ENCODE assay signal across 1 cellular context in the genomic region with DNA sequence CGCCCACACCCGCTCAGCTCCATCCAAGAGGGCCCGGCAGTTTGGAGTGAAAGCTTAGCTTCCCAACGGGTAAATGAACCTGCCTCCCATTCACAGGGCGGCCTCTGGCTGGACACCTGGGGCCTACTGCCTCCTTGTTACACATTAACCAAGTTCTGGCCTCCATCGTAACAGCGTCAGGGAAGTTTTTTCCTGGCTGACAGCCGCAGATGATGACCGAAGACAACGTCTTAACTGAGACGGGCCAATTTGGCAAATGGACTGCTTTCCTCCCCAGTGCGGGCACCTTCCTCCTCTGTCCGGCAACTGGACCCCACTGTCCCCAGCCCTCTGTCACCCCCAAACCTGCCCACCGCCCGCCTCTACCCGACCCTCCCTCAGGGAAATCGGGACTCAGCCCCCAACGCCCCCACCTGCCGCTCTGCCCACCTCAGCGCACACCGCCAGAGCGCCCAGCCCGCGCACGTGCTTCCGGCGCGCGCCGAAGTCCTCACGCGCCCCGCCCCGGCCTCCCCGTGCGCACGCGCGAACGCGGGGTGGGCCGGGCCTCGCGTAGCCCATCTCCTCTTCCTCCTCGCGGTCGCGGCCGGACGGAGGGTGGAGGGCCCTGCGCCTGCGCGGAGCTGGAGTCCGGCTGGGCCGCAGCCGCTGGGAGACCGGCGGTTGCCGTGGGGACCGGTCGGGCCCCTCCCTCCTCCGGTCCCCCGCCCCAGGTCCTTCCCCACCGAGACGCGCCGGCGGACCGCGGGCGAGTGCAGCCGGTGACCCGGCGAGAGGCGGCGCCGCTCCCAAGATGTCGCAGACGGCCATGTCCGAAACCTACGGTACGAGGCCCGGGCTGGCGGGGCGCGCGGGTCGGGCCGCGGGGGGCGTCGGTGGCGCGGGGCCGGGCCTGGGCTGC.
TF ChIP-seq lines count a peak whose summit lies in the region.

A gene with protein sequence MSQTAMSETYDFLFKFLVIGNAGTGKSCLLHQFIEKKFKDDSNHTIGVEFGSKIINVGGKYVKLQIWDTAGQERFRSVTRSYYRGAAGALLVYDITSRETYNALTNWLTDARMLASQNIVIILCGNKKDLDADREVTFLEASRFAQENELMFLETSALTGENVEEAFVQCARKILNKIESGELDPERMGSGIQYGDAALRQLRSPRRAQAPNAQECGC (plus strand): TSS at position 565 of the 901 bp plus-strand sequence. CDS start 229 bp downstream, at position 794.

TF ChIP-seq in HepG2, 621 proteins besides CTCF, POLR2A, EP300 and RAD21 (continued from another document and continues in another):
- TF ChIP-seq, protein P1, sequence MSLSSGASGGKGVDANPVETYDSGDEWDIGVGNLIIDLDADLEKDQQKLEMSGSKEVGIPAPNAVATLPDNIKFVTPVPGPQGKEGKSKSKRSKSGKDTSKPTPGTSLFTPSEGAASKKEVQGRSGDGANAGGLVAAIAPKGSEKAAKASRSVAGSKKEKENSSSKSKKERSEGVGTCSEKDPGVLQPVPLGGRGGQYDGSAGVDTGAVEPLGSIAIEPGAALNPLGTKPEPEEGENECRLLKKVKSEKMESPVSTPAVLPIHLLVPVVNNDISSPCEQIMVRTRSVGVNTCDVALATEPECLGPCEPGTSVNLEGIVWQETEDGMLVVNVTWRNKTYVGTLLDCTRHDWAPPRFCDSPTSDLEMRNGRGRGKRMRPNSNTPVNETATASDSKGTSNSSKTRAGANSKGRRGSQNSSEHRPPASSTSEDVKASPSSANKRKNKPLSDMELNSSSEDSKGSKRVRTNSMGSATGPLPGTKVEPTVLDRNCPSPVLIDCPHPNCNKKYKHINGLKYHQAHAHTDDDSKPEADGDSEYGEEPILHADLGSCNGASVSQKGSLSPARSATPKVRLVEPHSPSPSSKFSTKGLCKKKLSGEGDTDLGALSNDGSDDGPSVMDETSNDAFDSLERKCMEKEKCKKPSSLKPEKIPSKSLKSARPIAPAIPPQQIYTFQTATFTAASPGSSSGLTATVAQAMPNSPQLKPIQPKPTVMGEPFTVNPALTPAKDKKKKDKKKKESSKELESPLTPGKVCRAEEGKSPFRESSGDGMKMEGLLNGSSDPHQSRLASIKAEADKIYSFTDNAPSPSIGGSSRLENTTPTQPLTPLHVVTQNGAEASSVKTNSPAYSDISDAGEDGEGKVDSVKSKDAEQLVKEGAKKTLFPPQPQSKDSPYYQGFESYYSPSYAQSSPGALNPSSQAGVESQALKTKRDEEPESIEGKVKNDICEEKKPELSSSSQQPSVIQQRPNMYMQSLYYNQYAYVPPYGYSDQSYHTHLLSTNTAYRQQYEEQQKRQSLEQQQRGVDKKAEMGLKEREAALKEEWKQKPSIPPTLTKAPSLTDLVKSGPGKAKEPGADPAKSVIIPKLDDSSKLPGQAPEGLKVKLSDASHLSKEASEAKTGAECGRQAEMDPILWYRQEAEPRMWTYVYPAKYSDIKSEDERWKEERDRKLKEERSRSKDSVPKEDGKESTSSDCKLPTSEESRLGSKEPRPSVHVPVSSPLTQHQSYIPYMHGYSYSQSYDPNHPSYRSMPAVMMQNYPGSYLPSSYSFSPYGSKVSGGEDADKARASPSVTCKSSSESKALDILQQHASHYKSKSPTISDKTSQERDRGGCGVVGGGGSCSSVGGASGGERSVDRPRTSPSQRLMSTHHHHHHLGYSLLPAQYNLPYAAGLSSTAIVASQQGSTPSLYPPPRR (CRISPR knock-in tag; IDR thresholded peaks at IDR 0.05; ENCODE audit: borderline replicate concordance), result no peak
- peak; percentile 54; the same call in 1 of the 2 replicates for TF ChIP-seq ZNF879 (CRISPR knock-in tag; IDR thresholded peaks at IDR 0.05)
- TF ChIP-seq, protein P2, sequence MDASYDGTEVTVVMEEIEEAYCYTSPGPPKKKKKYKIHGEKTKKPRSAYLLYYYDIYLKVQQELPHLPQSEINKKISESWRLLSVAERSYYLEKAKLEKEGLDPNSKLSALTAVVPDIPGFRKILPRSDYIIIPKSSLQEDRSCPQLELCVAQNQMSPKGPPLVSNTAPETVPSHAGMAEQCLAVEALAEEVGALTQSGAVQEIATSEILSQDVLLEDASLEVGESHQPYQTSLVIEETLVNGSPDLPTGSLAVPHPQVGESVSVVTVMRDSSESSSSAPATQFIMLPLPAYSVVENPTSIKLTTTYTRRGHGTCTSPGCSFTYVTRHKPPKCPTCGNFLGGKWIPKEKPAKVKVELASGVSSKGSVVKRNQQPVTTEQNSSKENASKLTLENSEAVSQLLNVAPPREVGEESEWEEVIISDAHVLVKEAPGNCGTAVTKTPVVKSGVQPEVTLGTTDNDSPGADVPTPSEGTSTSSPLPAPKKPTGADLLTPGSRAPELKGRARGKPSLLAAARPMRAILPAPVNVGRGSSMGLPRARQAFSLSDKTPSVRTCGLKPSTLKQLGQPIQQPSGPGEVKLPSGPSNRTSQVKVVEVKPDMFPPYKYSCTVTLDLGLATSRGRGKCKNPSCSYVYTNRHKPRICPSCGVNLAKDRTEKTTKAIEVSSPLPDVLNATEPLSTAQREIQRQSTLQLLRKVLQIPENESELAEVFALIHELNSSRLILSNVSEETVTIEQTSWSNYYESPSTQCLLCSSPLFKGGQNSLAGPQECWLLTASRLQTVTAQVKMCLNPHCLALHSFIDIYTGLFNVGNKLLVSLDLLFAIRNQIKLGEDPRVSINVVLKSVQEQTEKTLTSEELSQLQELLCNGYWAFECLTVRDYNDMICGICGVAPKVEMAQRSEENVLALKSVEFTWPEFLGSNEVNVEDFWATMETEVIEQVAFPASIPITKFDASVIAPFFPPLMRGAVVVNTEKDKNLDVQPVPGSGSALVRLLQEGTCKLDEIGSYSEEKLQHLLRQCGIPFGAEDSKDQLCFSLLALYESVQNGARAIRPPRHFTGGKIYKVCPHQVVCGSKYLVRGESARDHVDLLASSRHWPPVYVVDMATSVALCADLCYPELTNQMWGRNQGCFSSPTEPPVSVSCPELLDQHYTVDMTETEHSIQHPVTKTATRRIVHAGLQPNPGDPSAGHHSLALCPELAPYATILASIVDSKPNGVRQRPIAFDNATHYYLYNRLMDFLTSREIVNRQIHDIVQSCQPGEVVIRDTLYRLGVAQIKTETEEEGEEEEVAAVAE (CRISPR knock-in tag; IDR thresholded peaks at IDR 0.05; ENCODE audit: borderline replicate concordance), result no peak
- TF ChIP-seq, protein P3, sequence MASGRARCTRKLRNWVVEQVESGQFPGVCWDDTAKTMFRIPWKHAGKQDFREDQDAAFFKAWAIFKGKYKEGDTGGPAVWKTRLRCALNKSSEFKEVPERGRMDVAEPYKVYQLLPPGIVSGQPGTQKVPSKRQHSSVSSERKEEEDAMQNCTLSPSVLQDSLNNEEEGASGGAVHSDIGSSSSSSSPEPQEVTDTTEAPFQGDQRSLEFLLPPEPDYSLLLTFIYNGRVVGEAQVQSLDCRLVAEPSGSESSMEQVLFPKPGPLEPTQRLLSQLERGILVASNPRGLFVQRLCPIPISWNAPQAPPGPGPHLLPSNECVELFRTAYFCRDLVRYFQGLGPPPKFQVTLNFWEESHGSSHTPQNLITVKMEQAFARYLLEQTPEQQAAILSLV (CRISPR knock-in tag; IDR thresholded peaks at IDR 0.05; ENCODE audit: borderline replicate concordance), result peak; percentile 91; the same call in 1 of the 2 replicates
- TF ChIP-seq KLF13 (CRISPR knock-in tag; IDR thresholded peaks at IDR 0.05), result peak; percentile 20; the same call in 1 of the 2 replicates
- TF ChIP-seq FOXA1 (IDR thresholded peaks at IDR 0.05), result no peak
- TF ChIP-seq FOXA1 (CRISPR knock-in tag; IDR thresholded peaks at IDR 0.05), result peak; percentile 75
- no peak; the same call in 1 of the 2 replicates for TF ChIP-seq DR1 (CRISPR knock-in tag; IDR thresholded peaks at IDR 0.05)
- peak; percentile 75 for TF ChIP-seq SPEN (CRISPR knock-in tag; IDR thresholded peaks at IDR 0.05; ENCODE audit: low read depth)
- TF ChIP-seq ZNF773 (CRISPR knock-in tag; IDR thresholded peaks at IDR 0.05; ENCODE audit: borderline replicate concordance), result 0 out of 2 replicates have a peak, but pooled peaks have one; percentile 77
- 0 out of 2 replicates have a peak, but pooled peaks have one; percentile 43 for TF ChIP-seq CHD2 (IDR thresholded peaks at IDR 0.05; ENCODE audit: low read depth, low read length)
- no peak for TF ChIP-seq KLF9 (CRISPR knock-in tag; IDR thresholded peaks at IDR 0.05; ENCODE audit: low read depth)
- no peak for TF ChIP-seq JARID2 (CRISPR knock-in tag; IDR thresholded peaks at IDR 0.05; ENCODE audit: insufficient replicate concordance)
- TF ChIP-seq ZNF546 (CRISPR knock-in tag; conservative IDR thresholded peaks at IDR 0.05), result peak; percentile 99
- TF ChIP-seq SIX1 (CRISPR knock-in tag; IDR thresholded peaks at IDR 0.05; ENCODE audit: borderline replicate concordance), result no peak
- no peak; the same call in 1 of the 2 replicates for TF ChIP-seq AKAP8 (CRISPR knock-in tag; IDR thresholded peaks at IDR 0.05)
- TF ChIP-seq, protein P4, sequence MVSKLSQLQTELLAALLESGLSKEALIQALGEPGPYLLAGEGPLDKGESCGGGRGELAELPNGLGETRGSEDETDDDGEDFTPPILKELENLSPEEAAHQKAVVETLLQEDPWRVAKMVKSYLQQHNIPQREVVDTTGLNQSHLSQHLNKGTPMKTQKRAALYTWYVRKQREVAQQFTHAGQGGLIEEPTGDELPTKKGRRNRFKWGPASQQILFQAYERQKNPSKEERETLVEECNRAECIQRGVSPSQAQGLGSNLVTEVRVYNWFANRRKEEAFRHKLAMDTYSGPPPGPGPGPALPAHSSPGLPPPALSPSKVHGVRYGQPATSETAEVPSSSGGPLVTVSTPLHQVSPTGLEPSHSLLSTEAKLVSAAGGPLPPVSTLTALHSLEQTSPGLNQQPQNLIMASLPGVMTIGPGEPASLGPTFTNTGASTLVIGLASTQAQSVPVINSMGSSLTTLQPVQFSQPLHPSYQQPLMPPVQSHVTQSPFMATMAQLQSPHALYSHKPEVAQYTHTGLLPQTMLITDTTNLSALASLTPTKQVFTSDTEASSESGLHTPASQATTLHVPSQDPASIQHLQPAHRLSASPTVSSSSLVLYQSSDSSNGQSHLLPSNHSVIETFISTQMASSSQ (IDR thresholded peaks at IDR 0.05; ENCODE audit: low read depth), result peak; percentile 95
- TF ChIP-seq, protein P4 (CRISPR knock-in tag; IDR thresholded peaks at IDR 0.05; ENCODE audit: borderline replicate concordance), result peak; percentile 96
- no peak for TF ChIP-seq ZNF33A (CRISPR knock-in tag; IDR thresholded peaks at IDR 0.05; ENCODE audit: borderline replicate concordance)
- peak; percentile 75; the same call in 1 of the 2 replicates for TF ChIP-seq ZNF766 (CRISPR knock-in tag; IDR thresholded peaks at IDR 0.05; ENCODE audit: borderline replicate concordance)
- no peak for TF ChIP-seq ADNP (CRISPR knock-in tag; IDR thresholded peaks at IDR 0.05)
- TF ChIP-seq, protein P5, sequence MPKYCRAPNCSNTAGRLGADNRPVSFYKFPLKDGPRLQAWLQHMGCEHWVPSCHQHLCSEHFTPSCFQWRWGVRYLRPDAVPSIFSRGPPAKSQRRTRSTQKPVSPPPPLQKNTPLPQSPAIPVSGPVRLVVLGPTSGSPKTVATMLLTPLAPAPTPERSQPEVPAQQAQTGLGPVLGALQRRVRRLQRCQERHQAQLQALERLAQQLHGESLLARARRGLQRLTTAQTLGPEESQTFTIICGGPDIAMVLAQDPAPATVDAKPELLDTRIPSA (CRISPR knock-in tag; IDR thresholded peaks at IDR 0.05; ENCODE audit: borderline replicate concordance), result peak; percentile 95
- peak; percentile 84; the same call in 1 of the 2 replicates for TF ChIP-seq GFI1 (CRISPR knock-in tag; IDR thresholded peaks at IDR 0.05; ENCODE audit: borderline replicate concordance)
- no peak for TF ChIP-seq MATR3 (CRISPR knock-in tag; IDR thresholded peaks at IDR 0.05)
- TF ChIP-seq ZNF441 (CRISPR knock-in tag; IDR thresholded peaks at IDR 0.05; ENCODE audit: borderline replicate concordance), result peak; percentile 78; the same call in 1 of the 2 replicates
- no peak; the same call in 1 of the 2 replicates for TF ChIP-seq ELF1 (CRISPR knock-in tag; IDR thresholded peaks at IDR 0.05)
- TF ChIP-seq, protein P6, sequence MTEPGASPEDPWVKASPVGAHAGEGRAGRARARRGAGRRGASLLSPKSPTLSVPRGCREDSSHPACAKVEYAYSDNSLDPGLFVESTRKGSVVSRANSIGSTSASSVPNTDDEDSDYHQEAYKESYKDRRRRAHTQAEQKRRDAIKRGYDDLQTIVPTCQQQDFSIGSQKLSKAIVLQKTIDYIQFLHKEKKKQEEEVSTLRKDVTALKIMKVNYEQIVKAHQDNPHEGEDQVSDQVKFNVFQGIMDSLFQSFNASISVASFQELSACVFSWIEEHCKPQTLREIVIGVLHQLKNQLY (CRISPR knock-in tag; IDR thresholded peaks at IDR 0.05), result peak; percentile 67; the same call in 1 of the 2 replicates
- TF ChIP-seq, protein P7, sequence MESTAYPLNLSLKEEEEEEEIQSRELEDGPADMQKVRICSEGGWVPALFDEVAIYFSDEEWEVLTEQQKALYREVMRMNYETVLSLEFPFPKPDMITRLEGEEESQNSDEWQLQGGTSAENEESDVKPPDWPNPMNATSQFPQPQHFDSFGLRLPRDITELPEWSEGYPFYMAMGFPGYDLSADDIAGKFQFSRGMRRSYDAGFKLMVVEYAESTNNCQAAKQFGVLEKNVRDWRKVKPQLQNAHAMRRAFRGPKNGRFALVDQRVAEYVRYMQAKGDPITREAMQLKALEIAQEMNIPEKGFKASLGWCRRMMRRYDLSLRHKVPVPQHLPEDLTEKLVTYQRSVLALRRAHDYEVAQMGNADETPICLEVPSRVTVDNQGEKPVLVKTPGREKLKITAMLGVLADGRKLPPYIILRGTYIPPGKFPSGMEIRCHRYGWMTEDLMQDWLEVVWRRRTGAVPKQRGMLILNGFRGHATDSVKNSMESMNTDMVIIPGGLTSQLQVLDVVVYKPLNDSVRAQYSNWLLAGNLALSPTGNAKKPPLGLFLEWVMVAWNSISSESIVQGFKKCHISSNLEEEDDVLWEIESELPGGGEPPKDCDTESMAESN (CRISPR knock-in tag; conservative IDR thresholded peaks at IDR 0.05), result peak; percentile 87; the same call in 1 of the 2 replicates
- TF ChIP-seq, protein P8, sequence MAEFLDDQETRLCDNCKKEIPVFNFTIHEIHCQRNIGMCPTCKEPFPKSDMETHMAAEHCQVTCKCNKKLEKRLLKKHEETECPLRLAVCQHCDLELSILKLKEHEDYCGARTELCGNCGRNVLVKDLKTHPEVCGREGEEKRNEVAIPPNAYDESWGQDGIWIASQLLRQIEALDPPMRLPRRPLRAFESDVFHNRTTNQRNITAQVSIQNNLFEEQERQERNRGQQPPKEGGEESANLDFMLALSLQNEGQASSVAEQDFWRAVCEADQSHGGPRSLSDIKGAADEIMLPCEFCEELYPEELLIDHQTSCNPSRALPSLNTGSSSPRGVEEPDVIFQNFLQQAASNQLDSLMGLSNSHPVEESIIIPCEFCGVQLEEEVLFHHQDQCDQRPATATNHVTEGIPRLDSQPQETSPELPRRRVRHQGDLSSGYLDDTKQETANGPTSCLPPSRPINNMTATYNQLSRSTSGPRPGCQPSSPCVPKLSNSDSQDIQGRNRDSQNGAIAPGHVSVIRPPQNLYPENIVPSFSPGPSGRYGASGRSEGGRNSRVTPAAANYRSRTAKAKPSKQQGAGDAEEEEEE (CRISPR knock-in tag; IDR thresholded peaks at IDR 0.05; ENCODE audit: borderline replicate concordance), result no peak
- peak; percentile 94; the same call in 2 of the 3 replicates for TF ChIP-seq MXI1 (IDR thresholded peaks at IDR 0.05; ENCODE audit: borderline replicate concordance, low read depth, low read length)
